ENCODE assay signal across 9 cellular contexts in genomic region chr16:19980866-19981265, GRCh38.
DNase-seq lines count a peak whose midpoint lies in the region; ATAC-seq, FAIRE-seq and TF ChIP-seq lines count a peak whose summit lies in the region.
"Had no signal": no experiment of that assay in that cellular context is flagged by ENCODE, and none has a peak within 500 bp of the region (broad histone marks: within the 10 kb centered on the region; RNA-seq: fewer than 3 reads in every experiment).

No MANE protein-coding gene starts in this region.

- no peaks in the 10 kb centered on the region for H3K9me3 ChIP-seq in K562 (replicated peaks; ENCODE audit: control insufficient read depth, insufficient read depth, low read depth, low read length)

- no peak overlapping the region for H3K4me2 ChIP-seq in K562 (ENCODE audit: insufficient read depth, low read length)

- H3K36me3 Mint-ChIP-seq in mesothelial cell of epicardium, result no peaks in the 10 kb centered on the region

- H3K27me3 ChIP-seq in K562 (ENCODE audit: control insufficient read depth in 2 of 2, insufficient read depth in 2 of 2, low read length in 2 of 2), result 0 out of 5 replicates have a peak, but pooled peaks cover 0 to 2% of the 10 kb centered on the region in 2 experiments

- no peak overlapping the region for H3K27ac Mint-ChIP-seq in mesothelial cell of epicardium

- H3K4me1 Mint-ChIP-seq in mesothelial cell of epicardium, result no peaks in the 10 kb centered on the region

- peak; percentile 10 for DNase-seq in ELR (ENCODE audit: low read depth)
- DNase-seq in K562 (ENCODE audit: extremely low read depth in 1 of 4, low spot score in 3 of 4), result peak; percentile 27 to 52 (median 40)
- DNase-seq in mesothelial cell of epicardium (ENCODE audit: low spot score in 2 of 2, unreplicated experiment in 2 of 2), result no peak
- no peak for DNase-seq in Right ventricle myocardium inferior (ENCODE audit: missing footprints)
- DNase-seq in midbrain (lab: John Stamatoyannopoulos, UW), result no peak
- DNase-seq: NCI-H226 had no signal

- no peaks in the 10 kb centered on the region for H3K79me2 ChIP-seq in K562 (ENCODE audit: control insufficient read depth, insufficient read depth, low read length)

- H3K27ac ChIP-seq in K562 (ENCODE audit: extremely low read depth, low read depth, low read length), result no peak overlapping the region

- CTCF ChIA-PET in K562 (lab: Yijun Ruan, JAX; ENCODE audit: low intra/inter-chr PET ratio), result no interaction called here

- peak; percentile 55 to 63 (median 60) for TF ChIP-seq CTCF in K562 (IDR thresholded peaks at IDR 0.05 in 2 of 3, conservative IDR thresholded peaks at IDR 0.05 in 1 of 3; ENCODE audit: insufficient read depth in 2 of 3, low read depth in 1 of 3, low read length in 3 of 3)
- peak; percentile 22 for TF ChIP-seq CTCF in mesothelial cell of epicardium (IDR thresholded peaks at IDR 0.05; ENCODE audit: unreplicated experiment)

- ATAC-seq in K562 (peak; percentile 71), Right ventricle myocardium inferior (no peak), GM21717 (IDR thresholded peaks at IDR 0.05; ENCODE audit: unreplicated experiment) (no peak), HG03378 (IDR thresholded peaks at IDR 0.05; ENCODE audit: unreplicated experiment) (no peak)

- no peaks in the 10 kb centered on the region; the same call in 1 of the 2 replicates for H4K20me1 ChIP-seq in K562 (replicated peaks; ENCODE audit: control insufficient read depth, insufficient read depth, low read length)

- POLR2A ChIA-PET in K562 (lab: Yijun Ruan, JAX), result interaction anchor here (1.2 to 1.6 kb wide), 2 partner anchors 10 to 11 kb away, joined by 3 to 5 read pairs; no protein-coding TSS in a partner anchor

- H3K9me1 ChIP-seq in K562 (ENCODE audit: control insufficient read depth, insufficient read depth, low read length), result no peaks in the 10 kb centered on the region

- H3K9ac ChIP-seq in K562 (ENCODE audit: insufficient read depth in 1 of 2, low read depth in 2 of 2, low read length in 2 of 2), result no peak overlapping the region

- TF ChIP-seq POLR2A in K562 (conservative IDR thresholded peaks at IDR 0.05), result no peak

- 0% methylated on average over 3 of the region's 3 CpGs for WGBS in K562 (ENCODE audit: insufficient coverage, low coverage, missing lambda C conversion rate)

- no peak for TF ChIP-seq EP300 in Ishikawa (IDR thresholded peaks at IDR 0.05; ENCODE audit: borderline replicate concordance)
- no peak for TF ChIP-seq EP300 in K562 (IDR thresholded peaks at IDR 0.05; ENCODE audit: low read length)

- intact Hi-C loops in K562 (cut with micrococcal nuclease) (no loop called here), Right ventricle myocardium inferior (cut with DNase I) (no loop called here)

- in situ Hi-C loops in K562 (cut with MboI), result no loop called here

- H3K9me3 Mint-ChIP-seq in mesothelial cell of epicardium, result no peaks in the 10 kb centered on the region

- FAIRE-seq in K562 (lab: Jason Lieb, UNC), result peak; percentile 84

- H3K4me1 ChIP-seq in K562 (replicated peaks in 1 of 2; ENCODE audit: control insufficient read depth in 2 of 2, insufficient read depth in 2 of 2, low read length in 2 of 2), result no peaks in the 10 kb centered on the region; a peak in 1 of 5 replicates

- no peaks in the 10 kb centered on the region for H3K36me3 ChIP-seq in K562 (ENCODE audit: control insufficient read depth, insufficient read depth, low read length)

- peak; percentile 43; the same call in 1 of the 2 replicates for TF ChIP-seq RAD21 in Ishikawa (IDR thresholded peaks at IDR 0.05; ENCODE audit: low read depth)
- no peak; a peak in 1 of 4 replicates for TF ChIP-seq RAD21 in K562 (CRISPR knock-in tag; conservative IDR thresholded peaks at IDR 0.05 in 1 of 2, IDR thresholded peaks at IDR 0.05 in 1 of 2)

- no TSS peak for BruUV-seq in K562 (replicated peaks; lab: Mats Ljungman, UMichigan)

- H3K4me3 Mint-ChIP-seq in mesothelial cell of epicardium, result no peak overlapping the region

- H2AFZ ChIP-seq in K562 (ENCODE audit: low read depth, low read length), result no peak overlapping the region

- no peak overlapping the region for H3K4me3 ChIP-seq in K562

- peaks cover 16% of the 10 kb centered on the region for H3K27me3 Mint-ChIP-seq in mesothelial cell of epicardium (ENCODE audit: low read depth)

TF ChIP-seq in Ishikawa, 13 proteins besides CTCF, POLR2A, EP300 and RAD21:
- TF ChIP-seq TCF12 (IDR thresholded peaks at IDR 0.05; ENCODE audit: low read depth) (no peak), FOXM1 (IDR thresholded peaks at IDR 0.05; ENCODE audit: borderline replicate concordance, low read depth) (no peak), EGR1 (IDR thresholded peaks at IDR 0.05) (no peak), USF1 (IDR thresholded peaks at IDR 0.05) (no peak), NFIC (IDR thresholded peaks at IDR 0.05) (no peak)

TF ChIP-seq in K562, 482 proteins besides CTCF, POLR2A, EP300 and RAD21:
- TF ChIP-seq ZNF764 (CRISPR knock-in tag; IDR thresholded peaks at IDR 0.05; ENCODE audit: low read depth), result peak; percentile 88
- no peak for TF ChIP-seq TARDBP (IDR thresholded peaks at IDR 0.05)
- TF ChIP-seq, protein P1, sequence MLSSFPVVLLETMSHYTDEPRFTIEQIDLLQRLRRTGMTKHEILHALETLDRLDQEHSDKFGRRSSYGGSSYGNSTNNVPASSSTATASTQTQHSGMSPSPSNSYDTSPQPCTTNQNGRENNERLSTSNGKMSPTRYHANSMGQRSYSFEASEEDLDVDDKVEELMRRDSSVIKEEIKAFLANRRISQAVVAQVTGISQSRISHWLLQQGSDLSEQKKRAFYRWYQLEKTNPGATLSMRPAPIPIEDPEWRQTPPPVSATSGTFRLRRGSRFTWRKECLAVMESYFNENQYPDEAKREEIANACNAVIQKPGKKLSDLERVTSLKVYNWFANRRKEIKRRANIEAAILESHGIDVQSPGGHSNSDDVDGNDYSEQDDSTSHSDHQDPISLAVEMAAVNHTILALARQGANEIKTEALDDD (IDR thresholded peaks at IDR 0.05), result peak; percentile 69; the same call in 1 of the 2 replicates

Comparison
In these comparisons a context has a peak if more than half of its experiments do, and no peak if none do; other contexts are left out.
1. DNase-seq: peak in ELR (single experiment) and K562 (4 of 4); none in mesothelial cell of epicardium (0 of 2), Right ventricle myocardium inferior (single experiment) and midbrain (single experiment).